8 cellular contexts compared by ENCODE assay signal in genomic region chr20:4956200-4956810, GRCh38. TPM values are rescaled to one million over a fixed set of nuclear protein-coding genes. Genes with fewer than 3 reads are reported as not detected.
DNase-seq lines count a peak whose midpoint lies in the region; ATAC-seq, FAIRE-seq and TF ChIP-seq lines count a peak whose summit lies in the region.

No MANE protein-coding gene starts in this region.

- no peaks in the 10 kb centered on the region for H3K9me3 Mint-ChIP-seq in GM23338

- H3K79me2 ChIP-seq in GM23338 (replicated peaks; ENCODE audit: insufficient read depth): no peaks in the 10 kb centered on the region
- H3K79me2 ChIP-seq in keratinocyte (ENCODE audit: control insufficient read depth, insufficient read depth, low read length): no peaks in the 10 kb centered on the region

- no peak for TF ChIP-seq EP300 in transverse colon (IDR thresholded peaks at IDR 0.05; ENCODE audit: low read depth)

- dilution Hi-C loops in keratinocyte (cut with MboI; ENCODE audit: extremely low pct_ligation_motif_present, low sequenced_read_pairs): no loop called here

- TF ChIP-seq CTCF in GM23338 (conservative IDR thresholded peaks at IDR 0.05; ENCODE audit: low read depth in 2 of 2): peak; percentile 71 to 95
- TF ChIP-seq CTCF in keratinocyte (optimal IDR thresholded peaks at IDR 0.05 in 1 of 3, IDR thresholded peaks at IDR 0.05 in 1 of 3, conservative IDR thresholded peaks at IDR 0.05 in 1 of 3; ENCODE audit: extremely low read depth in 1 of 3, insufficient read depth in 2 of 3, low read length in 3 of 3): peak; percentile 3 to 70 (median 59)
- TF ChIP-seq CTCF in transverse colon (IDR thresholded peaks at IDR 0.05): peak; percentile 75 to 85 (median 77)

- H3K4me3 Mint-ChIP-seq in GM23338: no peak overlapping the region

- H3K27ac ChIP-seq in GM23338 (ENCODE audit: low read depth) (no peak overlapping the region), keratinocyte (ENCODE audit: control insufficient read depth, insufficient read depth, low read length) (no peak overlapping the region), transverse colon (no peak overlapping the region)

- no peaks in the 10 kb centered on the region for H3K27me3 Mint-ChIP-seq in GM23338 (ENCODE audit: insufficient read depth, low read depth, poor library complexity)

- H3F3A ChIP-seq in GM23338 (replicated peaks; ENCODE audit: low read depth): no peaks in the 10 kb centered on the region

- H3K4me3 ChIP-seq in GM23338 (no peak overlapping the region), keratinocyte (ENCODE audit: control insufficient read depth in 2 of 3, extremely low read depth in 1 of 3, insufficient read depth in 2 of 3, low read depth in 1 of 3, low read length in 3 of 3) (no peak overlapping the region), transverse colon (no peak overlapping the region)

- H3K36me3 ChIP-seq in GM23338 (ENCODE audit: insufficient read depth) (no peaks in the 10 kb centered on the region), keratinocyte (ENCODE audit: control insufficient read depth in 2 of 2, extremely low read depth in 1 of 2, insufficient read depth in 2 of 2, low read length in 2 of 2) (no peaks in the 10 kb centered on the region), transverse colon (no peaks in the 10 kb centered on the region)

- no peaks in the 10 kb centered on the region for H3K9me1 ChIP-seq in keratinocyte (ENCODE audit: control insufficient read depth, extremely low read depth, insufficient read depth, low read length)

- H3K4me1 ChIP-seq in GM23338 (ENCODE audit: insufficient read depth) (no peaks in the 10 kb centered on the region), keratinocyte (ENCODE audit: control insufficient read depth, extremely low read depth, insufficient read depth, low read length) (peaks cover 2% of the 10 kb centered on the region), transverse colon (no peaks in the 10 kb centered on the region)

- intact Hi-C loops in transverse colon (cut with DNase I; ENCODE audit: low total_unique reads): loop anchor here (5.0 kb wide), 1 partner anchor 199 kb away; no protein-coding TSS in a partner anchor

- peak; percentile 61 for ATAC-seq in GM23338

- DNase-seq in Ammon's horn (ENCODE audit: low spot score) (peak; percentile 84), GM23338 (ENCODE audit: low spot score) (peak; percentile 81), NCI-H460 (ENCODE audit: extremely low read depth, low read depth) (peak; percentile 46), astrocyte of the hippocampus (ENCODE audit: low read depth, low spot score) (peak; percentile 75), keratinocyte (ENCODE audit: low read depth, low spot score) (no peak), transverse colon (no peak), cortex of kidney (lab: John Stamatoyannopoulos, UW) (no peak), activated gamma-delta T cell treated with Interleukin-2 at 50 U/mL for 16 hours (no peak)

- H2AFZ ChIP-seq in GM23338 (no peak overlapping the region), keratinocyte (ENCODE audit: control insufficient read depth, low read length) (no peak overlapping the region)

- 30 to 53% methylated on average over 2 to 3 of the region's 3 CpGs for WGBS in transverse colon (ENCODE audit: low coverage in 1 of 2), 2 donors

- no peak overlapping the region for H3K4me2 ChIP-seq in GM23338
- H3K4me2 ChIP-seq in keratinocyte (ENCODE audit: control insufficient read depth, extremely low read depth, insufficient read depth, low read depth, low read length): no peak overlapping the region

- TF ChIP-seq POLR2A in transverse colon (IDR thresholded peaks at IDR 0.05): no peak

- no peak overlapping the region for H3K9ac ChIP-seq in keratinocyte (ENCODE audit: control insufficient read depth, extremely low read depth, insufficient read depth, low read length)

- no peaks in the 10 kb centered on the region; the same call in 1 of the 2 replicates for H4K20me1 ChIP-seq in GM23338 (replicated peaks; ENCODE audit: insufficient read depth)
- no peaks in the 10 kb centered on the region for H4K20me1 ChIP-seq in keratinocyte (ENCODE audit: control insufficient read depth, extremely low read depth, insufficient read depth, low read length)

- H3K9me3 ChIP-seq in keratinocyte (ENCODE audit: control insufficient read depth, low read depth, low read length): no peaks in the 10 kb centered on the region
- H3K9me3 ChIP-seq in transverse colon: no peaks in the 10 kb centered on the region

- H3K27ac Mint-ChIP-seq in GM23338: no peak overlapping the region

- in situ Hi-C loops in transverse colon (cut with MboI; ENCODE audit: low pct_ligation_motif_present in 1 of 4, low pct_unique_long_range_greater_than_20kb in 1 of 4, low sequenced_read_pairs in 3 of 4): loop anchor here in 2 of 4 donors (5.0 to 25.0 kb wide), 2 partner anchors 189 to 344 kb away; no protein-coding TSS in a partner anchor

- H3K9me2 ChIP-seq in GM23338 (ENCODE audit: insufficient read depth): no peaks in the 10 kb centered on the region

- H3K27me3 ChIP-seq in GM23338 (ENCODE audit: insufficient read depth) (no peaks in the 10 kb centered on the region), keratinocyte (ENCODE audit: control insufficient read depth, extremely low read depth, insufficient read depth, low read length) (no peaks in the 10 kb centered on the region), transverse colon (no peaks in the 10 kb centered on the region)

- peak; percentile 23 for FAIRE-seq in keratinocyte (lab: Jason Lieb, UNC)

- H3K4me1 Mint-ChIP-seq in GM23338: no peaks in the 10 kb centered on the region; the same call in 2 of the 3 replicates

- H3K36me3 Mint-ChIP-seq in GM23338 (ENCODE audit: low read depth): no peaks in the 10 kb centered on the region

TF ChIP-seq in GM23338, 12 proteins besides CTCF, POLR2A, EP300 and RAD21 (continues in another document):
- TF ChIP-seq EZH2 (IDR thresholded peaks at IDR 0.05; ENCODE audit: low read depth, unreplicated experiment) (no peak), NANOG (IDR thresholded peaks at IDR 0.05; ENCODE audit: borderline replicate concordance) (no peak)

RNA-seq across cellular contexts. Expression of gene SLC23A2, which starts 45.0 kb away (rescaled TPM):
- total RNA-seq in GM23338 (2014; rRNA removed; shearing (Covaris generic)): 13.6 and 20.2 TPM in 2 replicates
- polyA plus RNA-seq in GM23338 (2016; fragmentation: Nextera tagmentation; extraction: Ambion mirVana) (3.8 and 4.4 TPM in 2 replicates), keratinocyte (9.6 to 14.7 TPM (median 13.4 TPM) in 3 replicates)
- 17.5 and 20.5 TPM in 2 replicates for total RNA-seq in NCI-H460 (2014; rRNA removed; shearing (Covaris generic))
- polyA plus RNA-seq in NCI-H460 (2014; cell fraction: nucleus; rRNA removed): 25.9 and 34.1 TPM in 2 replicates
- 3.3 TPM for polyA plus RNA-seq in keratinocyte (2011; ENCODE audit: low read depth)
- polyA plus RNA-seq in keratinocyte (2011; cell fraction: cytosol; rRNA removed): 4.4 and 5.5 TPM in 2 replicates
- polyA plus RNA-seq in keratinocyte (2011; cell fraction: nucleus; rRNA removed): 33.3 and 34.6 TPM in 2 replicates
- polyA plus RNA-seq in keratinocyte (2012; ENCODE audit: low replicate concordance): 5.2 and 9.3 TPM in 2 replicates
- polyA minus RNA-seq in keratinocyte: 22.0 to 44.4 TPM (median 26.2 TPM) in 3 replicates
- polyA minus RNA-seq in keratinocyte (2011; cell fraction: cytosol; rRNA and poly(A)+ RNA removed): 12.1 TPM
- polyA minus RNA-seq in keratinocyte (2011; cell fraction: nucleus; rRNA and poly(A)+ RNA removed): 38.6 and 54.2 TPM in 2 replicates
- total RNA-seq in transverse colon: 10 to 100 TPM in 1 of 4 donors, 1 to 10 TPM in 3; 5.0 to 11.6 (median 7.9) TPM

Comparison
In these comparisons a context has a peak if more than half of its experiments do, and no peak if none do; other contexts are left out.
1. DNase-seq: peak in Ammon's horn (single experiment), GM23338 (single experiment), NCI-H460 (single experiment) and astrocyte of the hippocampus (single experiment); none in keratinocyte (single experiment), transverse colon (single experiment), cortex of kidney (single experiment) and activated gamma-delta T cell treated with Interleukin-2 at 50 U/mL for 16 hours (single experiment).
2. Peak in every context shown above with its lines, with median percentiles within 50 percentile points of each other: CTCF ChIP-seq.